25 cellular contexts compared by ENCODE assay signal in genomic region chrX:150872773-150873336, GRCh38. TPM values are rescaled to one million over a fixed set of nuclear protein-coding genes. Genes with fewer than 3 reads are reported as not detected.
DNase-seq lines count a peak whose midpoint lies in the region; ATAC-seq and TF ChIP-seq lines count a peak whose summit lies in the region.
"Had no signal": no experiment of that assay in that cellular context is flagged by ENCODE, and none has a peak within 500 bp of the region (broad histone marks: within the 10 kb centered on the region; RNA-seq: fewer than 3 reads in every experiment).

No MANE protein-coding gene starts in this region.

- H3K36me3 ChIP-seq in heart left ventricle (no peaks in the 10 kb centered on the region), MM.1S (replicated peaks; ENCODE audit: insufficient read depth, low read length) (no peaks in the 10 kb centered on the region), gastrocnemius medialis (no peaks in the 10 kb centered on the region)
- H3K36me3 ChIP-seq: lower lobe of right lung, prostate gland, SJSA1, thyroid gland, WERI-Rb-1 had no signal

- TF ChIP-seq CTCF in heart left ventricle (IDR thresholded peaks at IDR 0.05) (no peak), MM.1S (IDR thresholded peaks at IDR 0.05; ENCODE audit: low read length) (no peak), gastrocnemius medialis (IDR thresholded peaks at IDR 0.05 in 4 of 5, conservative IDR thresholded peaks at IDR 0.05 in 1 of 5) (no peak)

- H3K4me2 ChIP-seq in MM.1S (ENCODE audit: low read depth, low read length): no peak overlapping the region; the same call in 1 of the 2 replicates
- H3K4me2 ChIP-seq: neural progenitor cell, PC-9 had no signal

- no peaks in the 10 kb centered on the region for H3K27me3 Mint-ChIP-seq in activated T-helper 2 cell treated with anti-CD3 and anti-CD28 coated beads, Interferon-gamma antibody, Interleukin-2, Interleukin-4, amounts not matched to agents 10 μg/mL and 5 μg/mL and 100 μg/mL, durations not matched to agents 14 hours and 24 hours and 36 hours (ENCODE audit: low read depth)
- H3K27me3 Mint-ChIP-seq: activated CD4-positive, alpha-beta T cell treated with anti-CD3 and anti-CD28 coated beads, Interleukin-2, amount 10 ng/mL, durations not matched to agents 7 days and 5 days; activated CD8-positive, alpha-beta memory T cell treated with anti-CD3 and anti-CD28 coated beads, Interleukin-2, amount 10 ng/mL, durations not matched to agents 7 days and 5 days; stimulated activated naive CD8-positive, alpha-beta T cell treated with anti-CD3 and anti-CD28 coated beads, Interleukin-15, Interleukin-2, amounts not matched to agents 100 ng/mL and 50 ng/mL, for 24 hours had no signal

- H4K20me1 ChIP-seq in MM.1S (ENCODE audit: insufficient read depth, low read length): no peaks in the 10 kb centered on the region

- DNase-seq in heart left ventricle (no peak), left ventricle myocardium superior (no peak), MM.1S (no peak), SHP77 treated with DMSO at 0.1 percent for 48 hours (lab: John Stamatoyannopoulos, UW) (peak; percentile 32), gastrocnemius medialis (peak; percentile 69 to 86), NCI-H2227 (lab: John Stamatoyannopoulos, UW; ENCODE audit: unreplicated experiment) (no peak)
- no peak for DNase-seq in activated T-helper 2 cell treated with anti-CD3 and anti-CD28 coated beads, Interferon-gamma antibody, Interleukin-2, Interleukin-4, amounts not matched to agents 10 μg/mL and 5 μg/mL and 100 μg/mL, durations not matched to agents 14 hours and 24 hours and 36 hours (ENCODE audit: low spot score)
- DNase-seq: activated CD4-positive, alpha-beta T cell treated with anti-CD3 and anti-CD28 coated beads, Interleukin-2, amount 10 ng/mL, durations not matched to agents 7 days and 5 days; activated CD8-positive, alpha-beta memory T cell treated with anti-CD3 and anti-CD28 coated beads, Interleukin-2, amount 10 ng/mL, durations not matched to agents 7 days and 5 days; activated naive CD4-positive, alpha-beta T cell treated with anti-CD3 and anti-CD28 coated beads, Interleukin-2, amount 50 U/mL, for 16 hours; DND-41; hypothalamus; lower lobe of right lung; NCI-H2081; stimulated activated CD4-positive, alpha-beta T cell treated with anti-CD3 and anti-CD28 coated beads, Interleukin-4, amount 100 ng/mL, for 1 hour; T-helper 2 cell; WERI-Rb-1 had no signal

- no peak overlapping the region for H2AFZ ChIP-seq in MM.1S (ENCODE audit: low read length)
- H2AFZ ChIP-seq: neural progenitor cell, PC-9 had no signal

- peaks cover 0 to 44% (median 20%) of the 10 kb centered on the region in 12 donors for H3K4me1 ChIP-seq in heart left ventricle
- H3K4me1 ChIP-seq in MM.1S (ENCODE audit: low read length): peaks cover 64% of the 10 kb centered on the region
- peaks cover 20 to 48% of the 10 kb centered on the region in 2 donors for H3K4me1 ChIP-seq in gastrocnemius medialis
- H3K4me1 ChIP-seq: neural progenitor cell, prostate gland, SJSA1, thyroid gland had no signal

- H3K9ac ChIP-seq in MM.1S (ENCODE audit: low read length): no peak overlapping the region
- H3K9ac ChIP-seq: neural progenitor cell had no signal

- H3K9me2 ChIP-seq in MM.1S (replicated peaks; ENCODE audit: insufficient read depth, low read length): no peaks in the 10 kb centered on the region

- intact Hi-C loops in heart left ventricle (cut with DNase I): no loop called here
- intact Hi-C loops in left ventricle myocardium superior (cut with micrococcal nuclease): no loop called here
- intact Hi-C loops in gastrocnemius medialis (cut with DNase I; ENCODE audit: low total_unique reads): loop anchor here (2.0 kb wide), 1 partner anchor 28 kb away; no protein-coding TSS in a partner anchor
- intact Hi-C loops in activated T-helper 2 cell treated with anti-CD3 and anti-CD28 coated beads, Interferon-gamma antibody, Interleukin-2, Interleukin-4, amounts not matched to agents 10 μg/mL and 5 μg/mL and 100 μg/mL, durations not matched to agents 14 hours and 24 hours and 36 hours (cut with micrococcal nuclease): loop anchor here (10.0 kb wide), 1 partner anchor 58 kb away; no protein-coding TSS in a partner anchor

- H3K9me3 ChIP-seq in heart left ventricle (no peaks in the 10 kb centered on the region), MM.1S (replicated peaks; ENCODE audit: insufficient read depth, low read length) (no peaks in the 10 kb centered on the region), gastrocnemius medialis (no peaks in the 10 kb centered on the region)
- H3K9me3 ChIP-seq: lower lobe of right lung, prostate gland, SJSA1, thyroid gland had no signal

- in situ Hi-C loops in gastrocnemius medialis (cut with MboI; ENCODE audit: low sequenced_read_pairs in 4 of 4): no loop called here

- no peak overlapping the region for H3K27ac Mint-ChIP-seq in activated T-helper 2 cell treated with anti-CD3 and anti-CD28 coated beads, Interferon-gamma antibody, Interleukin-2, Interleukin-4, amounts not matched to agents 10 μg/mL and 5 μg/mL and 100 μg/mL, durations not matched to agents 14 hours and 24 hours and 36 hours
- H3K27ac Mint-ChIP-seq: activated CD4-positive, alpha-beta T cell treated with anti-CD3 and anti-CD28 coated beads, Interleukin-2, amount 10 ng/mL, durations not matched to agents 7 days and 5 days; activated CD8-positive, alpha-beta memory T cell treated with anti-CD3 and anti-CD28 coated beads, Interleukin-2, amount 10 ng/mL, durations not matched to agents 7 days and 5 days; neural progenitor cell had no signal

- H3K27ac ChIP-seq in heart left ventricle (peak overlapping the region in 10 of 12 donors; percentile 20 to 76 (median 50)), MM.1S (ENCODE audit: low read length) (peak overlapping the region; percentile 72; the same call in 1 of the 2 replicates), gastrocnemius medialis (peak overlapping the region; percentile 92 to 95 (median 94))
- H3K27ac ChIP-seq: lower lobe of right lung, neural progenitor cell, PC-9, prostate gland, SJSA1, thyroid gland, WERI-Rb-1 had no signal

- 74 to 95% (median 88%) methylated on average over 8 of the region's 8 CpGs for WGBS in heart left ventricle, 4 donors

- H3K27me3 ChIP-seq in heart left ventricle (no peaks in the 10 kb centered on the region), MM.1S (replicated peaks; ENCODE audit: insufficient read depth, low read length) (no peaks in the 10 kb centered on the region), gastrocnemius medialis (no peaks in the 10 kb centered on the region)
- H3K27me3 ChIP-seq: neural progenitor cell, SJSA1, thyroid gland had no signal

- H3K36me3 Mint-ChIP-seq in activated T-helper 2 cell treated with anti-CD3 and anti-CD28 coated beads, Interferon-gamma antibody, Interleukin-2, Interleukin-4, amounts not matched to agents 10 μg/mL and 5 μg/mL and 100 μg/mL, durations not matched to agents 14 hours and 24 hours and 36 hours (ENCODE audit: low read depth): peaks cover 17% of the 10 kb centered on the region

- H3K4me1 Mint-ChIP-seq in activated T-helper 2 cell treated with anti-CD3 and anti-CD28 coated beads, Interferon-gamma antibody, Interleukin-2, Interleukin-4, amounts not matched to agents 10 μg/mL and 5 μg/mL and 100 μg/mL, durations not matched to agents 14 hours and 24 hours and 36 hours (ENCODE audit: low read depth): peaks cover 31% of the 10 kb centered on the region

- H3F3A ChIP-seq in MM.1S (ENCODE audit: insufficient read depth, low read length): peaks cover 4% of the 10 kb centered on the region; the same call in 1 of the 2 replicates

- no peak for ATAC-seq in heart left ventricle
- no peak for ATAC-seq in left ventricle myocardium superior
- peak; percentile 66 to 67 for ATAC-seq in gastrocnemius medialis
- ATAC-seq in GM21423 (IDR thresholded peaks at IDR 0.05; ENCODE audit: unreplicated experiment): no peak
- ATAC-seq: activated CD8-positive, alpha-beta memory T cell treated with anti-CD3 and anti-CD28 coated beads, Interleukin-2, amount 10 ng/mL, durations not matched to agents 7 days and 5 days had no signal

- H3K4me3 ChIP-seq in heart left ventricle: no peak overlapping the region
- H3K4me3 ChIP-seq in MM.1S (ENCODE audit: low read length): no peak overlapping the region
- H3K4me3 ChIP-seq in gastrocnemius medialis: peak overlapping the region; percentile 21 to 48 (median 46)
- H3K4me3 ChIP-seq: GM12878, lower lobe of right lung, neural progenitor cell, PC-9, prostate gland, SJSA1, thyroid gland had no signal

- TF ChIP-seq POLR2A in heart left ventricle (IDR thresholded peaks at IDR 0.05) (no peak), gastrocnemius medialis (IDR thresholded peaks at IDR 0.05) (peak; percentile 69 to 84)

- peaks cover 25% of the 10 kb centered on the region for H3K9me3 Mint-ChIP-seq in activated T-helper 2 cell treated with anti-CD3 and anti-CD28 coated beads, Interferon-gamma antibody, Interleukin-2, Interleukin-4, amounts not matched to agents 10 μg/mL and 5 μg/mL and 100 μg/mL, durations not matched to agents 14 hours and 24 hours and 36 hours

- H3K4me3 Mint-ChIP-seq in activated T-helper 2 cell treated with anti-CD3 and anti-CD28 coated beads, Interferon-gamma antibody, Interleukin-2, Interleukin-4, amounts not matched to agents 10 μg/mL and 5 μg/mL and 100 μg/mL, durations not matched to agents 14 hours and 24 hours and 36 hours (ENCODE audit: low read depth): no peak overlapping the region
- H3K4me3 Mint-ChIP-seq: activated CD4-positive, alpha-beta T cell treated with anti-CD3 and anti-CD28 coated beads, Interleukin-2, amount 10 ng/mL, durations not matched to agents 7 days and 5 days; activated CD8-positive, alpha-beta memory T cell treated with anti-CD3 and anti-CD28 coated beads, Interleukin-2, amount 10 ng/mL, durations not matched to agents 7 days and 5 days; neural progenitor cell; stimulated activated naive CD8-positive, alpha-beta T cell treated with anti-CD3 and anti-CD28 coated beads, Interleukin-15, Interleukin-2, amounts not matched to agents 100 ng/mL and 50 ng/mL, for 24 hours had no signal

- H3K79me2 ChIP-seq in MM.1S (ENCODE audit: low read length): peaks cover 48% of the 10 kb centered on the region

RNA-seq across cellular contexts. Expression of gene CD99L2, which starts 25.6 kb away (rescaled TPM):
- total RNA-seq in heart left ventricle (100 to 1,000 TPM in 3 of 9 donors, 10 to 100 TPM in 6; 70.8 to 115 (median 94.6) TPM), left ventricle myocardium superior (83.3 TPM), gastrocnemius medialis (100 to 1,000 TPM; 202 to 289 (median 251) TPM)
- 10 to 100 TPM; 51.9 to 72.9 TPM for polyA plus RNA-seq in heart left ventricle
- 9.8 and 12.0 TPM in 2 replicates for total RNA-seq in activated T-helper 2 cell treated with anti-CD3 and anti-CD28 coated beads, Interferon-gamma antibody, Interleukin-2, Interleukin-4, amounts not matched to agents 10 μg/mL and 5 μg/mL and 100 μg/mL, durations not matched to agents 14 hours and 24 hours and 36 hours

Comparison
In these comparisons a context has a peak if more than half of its experiments do, and no peak if none do; other contexts are left out.
1. ATAC-seq: peak in gastrocnemius medialis (2 of 2); none in heart left ventricle (0 of 4), left ventricle myocardium superior (single experiment) and GM21423 (single experiment).
2. DNase-seq: peak in SHP77 treated with DMSO at 0.1 percent for 48 hours (single experiment) and gastrocnemius medialis (2 of 2); none in heart left ventricle (0 of 5), left ventricle myocardium superior (single experiment), MM.1S (single experiment), activated T-helper 2 cell treated with anti-CD3 and anti-CD28 coated beads, Interferon-gamma antibody, Interleukin-2, Interleukin-4, amounts not matched to agents 10 μg/mL and 5 μg/mL and 100 μg/mL, durations not matched to agents 14 hours and 24 hours and 36 hours (single experiment) and NCI-H2227 (single experiment).
3. H3K4me3 ChIP-seq: peak in gastrocnemius medialis (4 of 4); none in heart left ventricle (0 of 12) and MM.1S (single experiment).
4. POLR2A ChIP-seq: peak in gastrocnemius medialis (2 of 2); none in heart left ventricle (0 of 2).
5. intact Hi-C loops: an anchor here in gastrocnemius medialis (2.0 kb wide) and activated T-helper 2 cell treated with anti-CD3 and anti-CD28 coated beads, Interferon-gamma antibody, Interleukin-2, Interleukin-4, amounts not matched to agents 10 μg/mL and 5 μg/mL and 100 μg/mL, durations not matched to agents 14 hours and 24 hours and 36 hours (10.0 kb wide); none called in heart left ventricle and left ventricle myocardium superior.
6. Peak in every context shown above with its lines, with median percentiles within 50 percentile points of each other: H3K27ac ChIP-seq.